In the genomic region with DNA sequence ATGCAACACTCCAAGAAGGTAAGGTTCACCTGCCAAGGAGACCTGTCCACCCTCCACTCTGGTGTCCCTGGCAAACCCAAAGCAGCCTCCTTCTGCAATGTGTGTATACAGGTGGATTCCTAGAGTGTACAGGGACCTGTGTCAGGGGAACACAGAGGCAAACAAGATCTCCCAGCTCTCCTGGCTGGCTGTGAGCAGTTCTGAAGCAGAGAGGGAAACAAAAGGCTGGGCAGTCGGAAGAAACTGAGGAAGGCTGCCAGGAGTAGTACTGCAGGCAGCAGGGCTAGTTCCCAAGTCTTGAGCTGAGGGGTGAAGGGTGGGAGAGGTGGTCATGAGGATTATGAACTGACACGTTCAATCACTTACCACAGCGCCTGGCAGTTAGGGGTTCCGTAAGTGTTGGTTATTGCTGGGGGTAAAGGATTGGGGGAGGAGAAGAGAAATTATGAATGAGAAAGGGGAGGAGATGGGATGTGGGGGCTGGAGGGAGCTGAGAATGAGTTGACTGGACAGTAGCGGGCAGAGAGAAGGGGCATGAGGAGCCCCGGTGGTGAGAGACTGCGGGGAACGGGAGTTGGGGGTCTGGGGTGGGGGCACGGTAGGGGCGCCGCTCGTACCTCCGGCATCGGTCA, we compare ENCODE assay signal across 8 cellular contexts. TPM values are rescaled to one million over a fixed set of nuclear protein-coding genes. Genes with fewer than 3 reads are reported as not detected.
A peak's percentile ranks its signal among the peaks of the same experiment; 100 is the strongest.
DNase-seq lines count a peak whose midpoint lies in the region; ATAC-seq and TF ChIP-seq lines count a peak whose summit lies in the region.

No MANE protein-coding gene starts in this region.

- ATAC-seq in T-helper 17 cell = no peak
- no peak for ATAC-seq in HG03025 (IDR thresholded peaks at IDR 0.05; ENCODE audit: low FRiP score, unreplicated experiment)

- no peaks in the 10 kb centered on the region for H3K27me3 ChIP-seq in rectal smooth muscle tissue (ENCODE audit: control insufficient read depth, insufficient read depth, low read length)

- peak overlapping the region; percentile 33 for H3K9ac ChIP-seq in rectal smooth muscle tissue (ENCODE audit: low read length)

- no peak overlapping the region for H3K27ac ChIP-seq in rectal smooth muscle tissue (ENCODE audit: low read depth, low read length)

- H3K4me1 Mint-ChIP-seq in T-helper 17 cell = peaks cover 37% of the 10 kb centered on the region

- no peaks in the 10 kb centered on the region for H3K9me3 ChIP-seq in T-helper 17 cell (ENCODE audit: control insufficient read depth, low read length, poor library complexity, severe bottlenecking)

- TF ChIP-seq CTCF in foreskin fibroblast (IDR thresholded peaks at IDR 0.05; ENCODE audit: low read depth, low read length) = no peak

- DNase-seq in NCI-H748 (lab: John Stamatoyannopoulos, UW; ENCODE audit: unreplicated experiment) = peak; percentile 25
- no peak for DNase-seq in NCI-H748 treated with DMSO at 0.1 percent for 48 hours (lab: John Stamatoyannopoulos, UW)
- DNase-seq in T-helper 17 cell = no peak
- no peak for DNase-seq in foreskin fibroblast
- no peak for DNase-seq in GM19240 (ENCODE audit: insufficient read length, low spot score)
- no peak for DNase-seq in COR-L47 (lab: John Stamatoyannopoulos, UW)

- peaks cover 8% of the 10 kb centered on the region for H3K4me1 ChIP-seq in rectal smooth muscle tissue (ENCODE audit: control insufficient read depth, insufficient read depth, low read length)

- H3K4me3 ChIP-seq in foreskin fibroblast (ENCODE audit: low read depth in 1 of 2, low read length in 2 of 2) = peak overlapping the region; percentile 79 to 85
- H3K4me3 ChIP-seq in rectal smooth muscle tissue (ENCODE audit: low read length) = peak overlapping the region; percentile 79

- peak overlapping the region; percentile 98 for H3K4me3 Mint-ChIP-seq in T-helper 17 cell

- H3K36me3 ChIP-seq in rectal smooth muscle tissue (ENCODE audit: control insufficient read depth, insufficient read depth, low read length) = peaks cover 2% of the 10 kb centered on the region

- peak overlapping the region; percentile 98 for H3K27ac Mint-ChIP-seq in T-helper 17 cell

- peaks cover 7% of the 10 kb centered on the region for H3K36me3 Mint-ChIP-seq in T-helper 17 cell (ENCODE audit: low read depth)

- H3K27me3 Mint-ChIP-seq in T-helper 17 cell = no peaks in the 10 kb centered on the region

RNA-seq across cellular contexts. Expression of a gene that starts 0.7 kb away (rescaled TPM):
- 10 to 100 TPM; 44.1 to 48.4 TPM for total RNA-seq in T-helper 17 cell

RNA-seq across cellular contexts. Expression of a gene that starts 25.0 kb away (rescaled TPM):
- not detected for total RNA-seq in T-helper 17 cell

RNA-seq across cellular contexts. Expression of a gene that starts 25.9 kb away (rescaled TPM):
- total RNA-seq in T-helper 17 cell = not detected

RNA-seq across cellular contexts. Expression of a gene that starts 36.6 kb away (rescaled TPM):
- total RNA-seq in T-helper 17 cell = 10 to 100 TPM; 68.8 to 80.3 TPM

RNA-seq across cellular contexts. Expression of a gene that starts 48.4 kb away (rescaled TPM):
- total RNA-seq in T-helper 17 cell = 10 to 100 TPM; 21.0 to 22.9 TPM
